In the genomic region with DNA sequence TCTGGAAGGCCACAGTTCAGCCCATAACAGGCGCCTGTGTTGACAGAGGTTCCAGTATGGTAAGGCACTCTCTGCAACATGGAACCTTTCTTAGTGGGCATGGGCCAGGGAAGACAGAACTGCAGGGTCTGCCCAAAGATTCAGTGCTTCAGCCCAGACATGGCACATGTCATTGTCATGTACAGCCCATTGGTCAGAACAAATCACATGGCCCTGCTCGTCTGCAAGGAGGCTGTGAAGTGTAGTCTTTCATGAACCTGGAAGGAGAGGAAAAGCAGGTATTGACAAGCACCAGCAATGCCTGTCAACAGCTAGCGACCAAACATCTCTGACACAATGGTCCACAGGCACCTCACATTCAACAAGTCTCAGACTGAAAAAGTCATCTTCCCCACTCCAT, we compare ENCODE assay signal across 25 cellular contexts. TPM values are rescaled to one million over a fixed set of nuclear protein-coding genes. Genes with fewer than 3 reads are reported as not detected.
DNase-seq lines count a peak whose midpoint lies in the region; ATAC-seq, FAIRE-seq and TF ChIP-seq lines count a peak whose summit lies in the region.
"Had no signal": no experiment of that assay in that cellular context is flagged by ENCODE, and none has a peak within 500 bp of the region (broad histone marks: within the 10 kb centered on the region; RNA-seq: fewer than 3 reads in every experiment).

No MANE protein-coding gene starts in this region.

- intact Hi-C loops in K562 (cut with micrococcal nuclease) = no loop called here
- intact Hi-C loops in posterior cingulate gyrus (cut with DNase I) = no loop called here
- intact Hi-C loops in heart left ventricle (cut with DNase I) = no loop called here

- no peak overlapping the region for H3K18ac ChIP-seq in mesendoderm (ENCODE audit: low read length)

- no peak; the same call in 2 of the 3 replicates for ATAC-seq in K562
- no peak for ATAC-seq in heart left ventricle
- ATAC-seq: GM12878 had no signal

- no peak for FAIRE-seq in K562 (lab: Jason Lieb, UNC)
- FAIRE-seq: A204.1, GM12878, GM12892, GM18507 had no signal

- H3K4ac ChIP-seq in mesendoderm (ENCODE audit: low read depth, low read length) = no peak overlapping the region

- H3K9me2 ChIP-seq in Karpas-422 (replicated peaks; ENCODE audit: insufficient read depth, low read length) = no peaks in the 10 kb centered on the region

- H2AFZ ChIP-seq in Karpas-422 (ENCODE audit: low read length) (no peak overlapping the region), K562 (ENCODE audit: low read depth, low read length) (no peak overlapping the region)

- H4K20me1 ChIP-seq in Karpas-422 (ENCODE audit: insufficient read depth, low read depth, low read length) (no peaks in the 10 kb centered on the region), K562 (replicated peaks; ENCODE audit: control insufficient read depth, insufficient read depth, low read length) (no peaks in the 10 kb centered on the region)
- H4K20me1 ChIP-seq: BLaER1 had no signal

- TF ChIP-seq POLR2A in K562 (conservative IDR thresholded peaks at IDR 0.05) (no peak), heart left ventricle (IDR thresholded peaks at IDR 0.05) (no peak)

- no peak overlapping the region for H2BK120ac ChIP-seq in mesendoderm (ENCODE audit: low read depth, low read length)

- H2BK15ac ChIP-seq in mesendoderm (replicated peaks; ENCODE audit: low read depth) = no peak overlapping the region

- H3K9ac ChIP-seq in Karpas-422 (ENCODE audit: low read length) = no peak overlapping the region
- H3K9ac ChIP-seq in K562 (ENCODE audit: insufficient read depth in 1 of 2, low read depth in 2 of 2, low read length in 2 of 2) = no peak overlapping the region
- H3K9ac ChIP-seq in mesendoderm (ENCODE audit: low read length) = no peak overlapping the region
- H3K9ac ChIP-seq: BLaER1 had no signal

- in situ Hi-C loops in K562 (cut with MboI) = no loop called here

- POLR2A ChIA-PET in K562 (lab: Yijun Ruan, JAX) = interaction anchor here (0.6 to 0.7 kb wide), 2 partner anchors 201 to 275 kb away, joined by 3 read pairs; no protein-coding TSS in a partner anchor

- no peak for TF ChIP-seq CTCF in K562 (IDR thresholded peaks at IDR 0.05 in 2 of 3, conservative IDR thresholded peaks at IDR 0.05 in 1 of 3; ENCODE audit: insufficient read depth in 2 of 3, low read depth in 1 of 3, low read length in 3 of 3)
- no peak for TF ChIP-seq CTCF in heart left ventricle (IDR thresholded peaks at IDR 0.05)

- CTCF ChIA-PET in K562 (lab: Yijun Ruan, JAX; ENCODE audit: low intra/inter-chr PET ratio) = no interaction called here

- no peak overlapping the region for H2BK5ac ChIP-seq in mesendoderm (ENCODE audit: low read length)

- H3K27ac ChIP-seq in Karpas-422 (ENCODE audit: low read length) = no peak overlapping the region
- H3K27ac ChIP-seq in K562 (ENCODE audit: extremely low read depth, low read depth, low read length) = no peak overlapping the region
- no peak overlapping the region for H3K27ac ChIP-seq in mesendoderm (ENCODE audit: low read depth, low read length)
- no peak overlapping the region for H3K27ac ChIP-seq in heart left ventricle
- H3K27ac ChIP-seq: BLaER1 had no signal

- TF ChIP-seq RAD21 in K562 (CRISPR knock-in tag; conservative IDR thresholded peaks at IDR 0.05 in 1 of 2, IDR thresholded peaks at IDR 0.05 in 1 of 2) = no peak

- H3K9me1 ChIP-seq in K562 (ENCODE audit: control insufficient read depth, insufficient read depth, low read length) = peaks cover 3% of the 10 kb centered on the region

- BruUV-seq in K562 (replicated peaks; lab: Mats Ljungman, UMichigan) = no TSS peak

- WGBS in K562 (ENCODE audit: insufficient coverage, low coverage, missing lambda C conversion rate) = 0% methylated on average over 3 of the region's 3 CpGs
- no CpG with 5 or more reads among the region's 3 CpGs for WGBS in mesendoderm (ENCODE audit: extremely low coverage, insufficient coverage, low lambda C conversion rate)
- 74 to 95% (median 77%) methylated on average over 2 to 3 of the region's 3 CpGs for WGBS in heart left ventricle, 4 donors

- no peak overlapping the region for H3K23ac ChIP-seq in mesendoderm (ENCODE audit: low read length)

- H3K79me2 ChIP-seq in Karpas-422 (ENCODE audit: low read length) (no peaks in the 10 kb centered on the region), K562 (ENCODE audit: control insufficient read depth, insufficient read depth, low read length) (no peaks in the 10 kb centered on the region), mesendoderm (ENCODE audit: control insufficient read depth, insufficient read depth, low read length) (no peaks in the 10 kb centered on the region)

- no peak overlapping the region for H2AK5ac ChIP-seq in mesendoderm (ENCODE audit: low read length)

- DNase-seq in Karpas-422 (peak; percentile 29), K562 (ENCODE audit: extremely low read depth in 1 of 4, low spot score in 3 of 4) (no peak), mesendoderm (no peak), posterior cingulate gyrus (no peak), heart left ventricle (no peak)
- DNase-seq: 8988T; ACHN; BE2C; C1 segment of cervical spinal cord; CD4-positive, alpha-beta memory T cell; CD4-positive, CD25-positive, alpha-beta regulatory T cell; CD8-positive, alpha-beta memory T cell; COR-L47; DMS 273 treated with DMSO at 0.1 percent for 48 hours; DMS153; DMS53; DMS79; DND-41; EL; GDM1 had no signal

- H3K4me3 ChIP-seq in Karpas-422 (ENCODE audit: low read length) = no peak overlapping the region
- no peak overlapping the region for H3K4me3 ChIP-seq in K562
- H3K4me3 ChIP-seq in mesendoderm (ENCODE audit: low read length) = no peak overlapping the region
- no peak overlapping the region for H3K4me3 ChIP-seq in heart left ventricle
- H3K4me3 ChIP-seq: BLaER1, GM12878 had no signal

- H3K79me1 ChIP-seq in mesendoderm (ENCODE audit: low read length) = no peaks in the 10 kb centered on the region

- H3K4me1 ChIP-seq in Karpas-422 (ENCODE audit: low read length) (peaks cover 14% of the 10 kb centered on the region), K562 (replicated peaks in 1 of 2; ENCODE audit: control insufficient read depth in 2 of 2, insufficient read depth in 2 of 2, low read length in 2 of 2) (no peaks in the 10 kb centered on the region), mesendoderm (ENCODE audit: control insufficient read depth, low read depth, low read length) (no peaks in the 10 kb centered on the region), heart left ventricle (peaks cover 0 to 3% (median 0%) of the 10 kb centered on the region in 12 donors)
- H3K4me1 ChIP-seq: BLaER1 had no signal

- no peak overlapping the region for H4K5ac ChIP-seq in mesendoderm (ENCODE audit: low read length)

- no peak overlapping the region for H3K4me2 ChIP-seq in Karpas-422 (ENCODE audit: low read depth, low read length, poor library complexity, severe bottlenecking)
- no peak overlapping the region for H3K4me2 ChIP-seq in K562 (ENCODE audit: insufficient read depth, low read length)
- H3K4me2 ChIP-seq in mesendoderm (ENCODE audit: low read length) = no peak overlapping the region
- H3K4me2 ChIP-seq: BLaER1 had no signal

- no peaks in the 10 kb centered on the region for H3K36me3 ChIP-seq in Karpas-422 (ENCODE audit: insufficient read depth, low read length)
- no peaks in the 10 kb centered on the region for H3K36me3 ChIP-seq in K562 (ENCODE audit: control insufficient read depth, insufficient read depth, low read length)
- H3K36me3 ChIP-seq in mesendoderm (ENCODE audit: control insufficient read depth, insufficient read depth, low read length) = no peaks in the 10 kb centered on the region
- H3K36me3 ChIP-seq in heart left ventricle = no peaks in the 10 kb centered on the region
- H3K36me3 ChIP-seq: BE2C, BLaER1 had no signal

- H3K27me3 ChIP-seq in Karpas-422 (ENCODE audit: low read length) = peaks cover 8% of the 10 kb centered on the region
- peaks cover 28 to 32% of the 10 kb centered on the region in 2 experiments for H3K27me3 ChIP-seq in K562 (ENCODE audit: control insufficient read depth in 2 of 2, insufficient read depth in 2 of 2, low read length in 2 of 2)
- no peaks in the 10 kb centered on the region for H3K27me3 ChIP-seq in mesendoderm (ENCODE audit: insufficient read depth, low read length, poor library complexity)
- peaks cover 0 to 5% (median 2%) of the 10 kb centered on the region in 9 donors for H3K27me3 ChIP-seq in heart left ventricle
- H3K27me3 ChIP-seq: BE2C, BLaER1 had no signal

- no peak overlapping the region for H4K8ac ChIP-seq in mesendoderm (ENCODE audit: low read depth, low read length)

- H3K9me3 ChIP-seq in Karpas-422 (ENCODE audit: low read length) (no peaks in the 10 kb centered on the region), K562 (replicated peaks; ENCODE audit: control insufficient read depth, insufficient read depth, low read depth, low read length) (no peaks in the 10 kb centered on the region), heart left ventricle (peaks cover 0 to 19% (median 0%) of the 10 kb centered on the region in 12 donors)
- H3K9me3 ChIP-seq: BE2C had no signal

- no peak for TF ChIP-seq EP300 in K562 (IDR thresholded peaks at IDR 0.05; ENCODE audit: low read length)

- H3K56ac ChIP-seq in mesendoderm (ENCODE audit: low read length) = peak overlapping the region; percentile 7

TF ChIP-seq in K562, 482 proteins besides CTCF, POLR2A, EP300 and RAD21 (continues in another document):
- peak; percentile 29 for TF ChIP-seq NFYB (IDR thresholded peaks at IDR 0.05; ENCODE audit: extremely low read depth, insufficient read length)

RNA-seq across cellular contexts. Expression of a gene that starts 30.4 kb away (rescaled TPM):
- total RNA-seq in Karpas-422 (2014; rRNA removed; shearing (Covaris generic); ENCODE audit: low replicate concordance) = 83.5 and 146 TPM in 2 replicates
- 87.4 and 161 TPM in 2 replicates for total RNA-seq in K562 (2011; cell fraction: chromatin; rRNA removed; ENCODE audit: low replicate concordance)
- total RNA-seq in K562 (2011; cell fraction: nucleolus; rRNA removed) = 66.5 and 86.1 TPM in 2 replicates
- 95.3 and 156 TPM in 2 replicates for total RNA-seq in K562 (2011; cell fraction: nucleoplasm; rRNA removed)
- 254 and 266 TPM in 2 replicates for total RNA-seq in K562 (2014; rRNA removed)
- 238 and 252 TPM in 2 replicates for total RNA-seq in K562 (2014; rRNA removed; fragmentation: Illumina TruSeq; extraction: Trizol)
- total RNA-seq in K562 (2015; rRNA removed; fragmentation: Illumina TruSeq; extraction: Trizol) = 230 and 245 TPM in 2 replicates
- 170 and 177 TPM in 2 replicates for total RNA-seq in K562 (2021)
- polyA plus RNA-seq in K562 (2011; rRNA removed) = 204 and 232 TPM in 2 replicates
- polyA plus RNA-seq in K562 (2011; cell fraction: cytosol; rRNA removed) = 61.4 and 114 TPM in 2 replicates
- 42.6 and 86.9 TPM in 2 replicates for polyA plus RNA-seq in K562 (2011; cell fraction: nucleus; rRNA removed)
- 158 and 160 TPM in 2 replicates for polyA plus RNA-seq in K562 (2012)
- 219 and 279 TPM in 2 replicates for polyA plus RNA-seq in K562 (2014; fragmentation: Illumina TruSeq; extraction: Trizol)
- 100 to 1,000 TPM in 1 of 2 experiments, 10 to 100 TPM in 1; 66.2 to 110 TPM for polyA plus RNA-seq in K562 (2014; fragmentation: Nextera tagmentation; extraction: Ambion mirVana)
- polyA plus RNA-seq in K562 (2014; rRNA removed) = 157 and 165 TPM in 2 replicates
- polyA minus RNA-seq in K562 (2011; rRNA and poly(A)+ RNA removed) = 272 and 340 TPM in 2 replicates
- polyA minus RNA-seq in K562 (2011; cell fraction: cytosol; rRNA and poly(A)+ RNA removed) = 147 and 159 TPM in 2 replicates
- polyA minus RNA-seq in K562 (2011; cell fraction: nucleus; rRNA and poly(A)+ RNA removed) = 90.2 and 142 TPM in 2 replicates
- polyA plus RNA-seq in mesendoderm (2013, experiment 1 of 2) = 126 TPM
- polyA plus RNA-seq in mesendoderm (2013, experiment 2 of 2) = 129 TPM
- 100 to 1,000 TPM in 8 of 9 donors, 10 to 100 TPM in 1; 92.9 to 197 (median 176) TPM for total RNA-seq in heart left ventricle
- polyA plus RNA-seq in heart left ventricle = 100 to 1,000 TPM; 108 to 186 TPM
